35 cellular contexts compared by ENCODE assay signal in genomic region chr14:23452237-23452636, GRCh38. TPM values are rescaled to one million over a fixed set of nuclear protein-coding genes. Genes with fewer than 3 reads are reported as not detected.
"Had no signal": no experiment of that assay in that cellular context is flagged by ENCODE, and none has a peak within 500 bp of the region (broad histone marks: within the 10 kb centered on the region; RNA-seq: fewer than 3 reads in every experiment).

No MANE protein-coding gene starts in this region.

- H3K27me3 ChIP-seq: ascending aorta, body of pancreas, brain microvascular endothelial cell, breast epithelium, cardiac muscle cell had no signal

- ATAC-seq: activated naive CD4-positive, alpha-beta T cell treated with anti-CD3 and anti-CD28 coated beads, Interleukin-2, amount 50 U/mL, for 72 hours; activated naive CD8-positive, alpha-beta T cell treated with anti-CD3 and anti-CD28 coated beads, Interleukin-2, amount 50 U/mL, for 24 hours; activated T-cell treated with anti-CD3 and anti-CD28 coated beads, Interleukin-2, amount 50 U/mL, for 4 hours; activated T-cell treated with anti-CD3 and anti-CD28 coated beads, Interleukin-2, amount 50 U/mL, for 72 hours; activated T-helper 17 cell treated with anti-CD3 and anti-CD28 coated beads, Interleukin-2, amount 50 U/mL, for 72 hours; body of pancreas had no signal

- H3K4me1 ChIP-seq: adrenal gland, ascending aorta, breast epithelium had no signal

- DNase-seq: activated effector memory CD4-positive, alpha-beta T cell treated with anti-CD3 and anti-CD28 coated beads, Interleukin-2, amount 50 U/mL, for 16 hours; activated effector memory CD4-positive, alpha-beta T cell treated with Interleukin-2 at 50 U/mL for 16 hours; activated gamma-delta T cell; activated gamma-delta T cell treated with Interleukin-2 at 50 U/mL for 16 hours; activated naive CD4-positive, alpha-beta T cell; activated naive CD4-positive, alpha-beta T cell treated with anti-CD3 and anti-CD28 coated beads for 36 hours; activated naive CD4-positive, alpha-beta T cell treated with anti-CD3 and anti-CD28 coated beads, Interleukin-2, amount 10 ng/mL, durations not matched to agents 7 days and 5 days; activated naive CD4-positive, alpha-beta T cell treated with anti-CD3 and anti-CD28 coated beads, Interleukin-2, amount 50 U/mL, for 16 hours; activated naive CD4-positive, alpha-beta T cell treated with Interleukin-2 at 50 U/mL for 16 hours; activated naive CD8-positive, alpha-beta T cell treated with anti-CD3 and anti-CD28 coated beads for 36 hours; activated naive CD8-positive, alpha-beta T cell treated with anti-CD3 and anti-CD28 coated beads, Interleukin-2, amount 10 ng/mL, durations not matched to agents 7 days and 5 days; activated naive CD8-positive, alpha-beta T cell treated with anti-CD3 and anti-CD28 coated beads, Interleukin-2, amount 50 U/mL, for 24 hours; activated T-cell treated with anti-CD3 and anti-CD28 coated beads, Interleukin-2, amount 50 U/mL, for 4 hours; activated T-cell treated with anti-CD3 and anti-CD28 coated beads, Interleukin-2, amount 50 U/mL, for 48 hours; activated T-cell treated with anti-CD3 and anti-CD28 coated beads, Interleukin-2, amount 50 U/mL, for 72 hours; adrenal gland; amniotic stem cell; amygdala; anterior cingulate cortex; aorta; body of pancreas; brain microvascular endothelial cell; caudate nucleus; central memory CD4-positive, alpha-beta T cell; cerebellar nuclear complex had no signal

- H3K36me3 ChIP-seq: adrenal gland, ascending aorta, brain microvascular endothelial cell, breast epithelium, cardiac muscle cell had no signal

- H3K9me3 ChIP-seq: adrenal gland, ascending aorta, body of pancreas, breast epithelium had no signal

- H3K4me3 ChIP-seq: adrenal gland, ascending aorta, body of pancreas, breast epithelium, cardiac muscle cell had no signal

- H3K27ac ChIP-seq: adrenal gland, ascending aorta, body of pancreas, brain microvascular endothelial cell, breast epithelium, cardiac muscle cell had no signal

- FAIRE-seq: astrocyte, bronchial epithelial cell, colon had no signal

RNA-seq across cellular contexts. Expression of gene MYH7, which starts 16.8 kb away (rescaled TPM):
- total RNA-seq: activated naive CD4-positive, alpha-beta T cell treated with anti-CD3 and anti-CD28 coated beads for 36 hours; activated naive CD4-positive, alpha-beta T cell treated with anti-CD3 and anti-CD28 coated beads, Interleukin-2, amount 50 U/mL, for 72 hours; activated naive CD8-positive, alpha-beta T cell treated with anti-CD3 and anti-CD28 coated beads, Interleukin-2, amount 10 ng/mL, durations not matched to agents 7 days and 5 days; activated T-helper 2 cell treated with anti-CD3 and anti-CD28 coated beads, Interferon-gamma antibody, Interleukin-2, Interleukin-4, amounts not matched to agents 10 μg/mL and 5 μg/mL and 100 μg/mL, durations not matched to agents 14 hours and 24 hours and 36 hours; aorta; ascending aorta; astrocyte; breast epithelium; bronchial epithelial cell; chondrocyte had no signal

RNA-seq across cellular contexts. Expression of gene MYH6, which starts 44.2 kb away (rescaled TPM):
- total RNA-seq: activated naive CD4-positive, alpha-beta T cell treated with anti-CD3 and anti-CD28 coated beads for 36 hours; activated naive CD8-positive, alpha-beta T cell treated with anti-CD3 and anti-CD28 coated beads for 36 hours; activated naive CD8-positive, alpha-beta T cell treated with anti-CD3 and anti-CD28 coated beads, Interleukin-2, amount 10 ng/mL, durations not matched to agents 7 days and 5 days; activated T-cell treated with anti-CD3 and anti-CD28 coated beads, Interleukin-2, amount 50 U/mL, for 4 hours; aorta; ascending aorta; astrocyte; breast epithelium; bronchial epithelial cell; chondrocyte had no signal
